Comparison of ENCODE assay signal across 14 cellular contexts in the genomic region with DNA sequence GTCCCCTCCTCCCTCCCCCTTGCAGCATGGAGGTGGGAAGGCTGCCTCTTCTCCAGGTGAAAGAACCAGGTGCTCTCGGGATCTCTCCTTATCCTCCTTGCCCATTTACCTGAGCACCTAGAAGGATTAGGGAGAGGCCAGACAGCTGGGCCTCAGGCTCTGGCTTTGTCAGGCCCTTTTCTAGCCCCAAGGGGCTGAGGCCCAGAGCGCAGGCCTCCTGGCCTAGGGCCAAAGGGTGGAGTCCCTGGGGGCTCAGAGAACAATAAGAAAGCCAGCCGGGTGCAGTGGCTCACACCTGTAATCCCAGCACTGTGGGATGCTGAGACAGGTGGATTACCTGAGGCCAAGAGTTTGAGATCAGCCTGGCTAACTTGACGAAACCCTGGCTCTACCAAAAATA. TPM values are rescaled to one million over a fixed set of nuclear protein-coding genes. Genes with fewer than 3 reads are reported as not detected.
"Had no signal": no experiment of that assay in that cellular context is flagged by ENCODE, and none has a peak within 500 bp of the region (broad histone marks: within the 10 kb centered on the region; RNA-seq: fewer than 3 reads in every experiment).

No MANE protein-coding gene starts in this region.

- H3K4me1 ChIP-seq: parathyroid adenoma had no signal

- H3K79me2 ChIP-seq: parathyroid adenoma had no signal

- H3K9ac ChIP-seq: parathyroid adenoma had no signal

- H3K27me3 ChIP-seq: tibial nerve had no signal

- H3K36me3 ChIP-seq: tibial nerve had no signal

- H3K4me3 ChIP-seq: lung, tibial nerve had no signal

- H2AFZ ChIP-seq: parathyroid adenoma had no signal

- ATAC-seq: activated CD8-positive, alpha-beta memory T cell treated with anti-CD3 and anti-CD28 coated beads, Interleukin-2, amount 10 ng/mL, durations not matched to agents 7 days and 5 days had no signal

- DNase-seq: activated CD4-positive, alpha-beta T cell treated with anti-CD3 and anti-CD28 coated beads, Interleukin-2, amount 50 U/mL, for 48 hours; activated CD4-positive, CD25-positive, alpha-beta regulatory T cell treated with anti-CD3 and anti-CD28 coated beads, Interleukin-2, amount 50 U/mL, for 72 hours; activated CD8-positive, alpha-beta memory T cell treated with anti-CD3 and anti-CD28 coated beads, Interleukin-2, amount 10 ng/mL, durations not matched to agents 7 days and 5 days; activated effector memory CD4-positive, alpha-beta T cell treated with Interleukin-2 at 50 U/mL for 16 hours; activated T-cell treated with anti-CD3 and anti-CD28 coated beads, Interleukin-2, amount 50 U/mL, for 24 hours; amygdala; cerebellar nuclear complex; immature natural killer cell; naive B cell; stimulated activated CD4-positive, alpha-beta T cell treated with anti-CD3 and anti-CD28 coated beads, Interleukin-1b, Interleukin-23, amount 100 ng/mL, for 48 hours; stimulated activated naive B cell treated with anti-CD40 and anti-IgM and Interleukin-4, amounts not matched to agents 10 μg/mL and 1 μg/mL and 100 μg/mL, for 72 hours had no signal

- H3K27ac ChIP-seq: parathyroid adenoma, tibial nerve had no signal

RNA-seq across cellular contexts. Expression of a gene that starts 16.0 kb away (rescaled TPM):
- total RNA-seq: tibial nerve had no signal
